22 cellular contexts compared by ENCODE assay signal in the genomic region with DNA sequence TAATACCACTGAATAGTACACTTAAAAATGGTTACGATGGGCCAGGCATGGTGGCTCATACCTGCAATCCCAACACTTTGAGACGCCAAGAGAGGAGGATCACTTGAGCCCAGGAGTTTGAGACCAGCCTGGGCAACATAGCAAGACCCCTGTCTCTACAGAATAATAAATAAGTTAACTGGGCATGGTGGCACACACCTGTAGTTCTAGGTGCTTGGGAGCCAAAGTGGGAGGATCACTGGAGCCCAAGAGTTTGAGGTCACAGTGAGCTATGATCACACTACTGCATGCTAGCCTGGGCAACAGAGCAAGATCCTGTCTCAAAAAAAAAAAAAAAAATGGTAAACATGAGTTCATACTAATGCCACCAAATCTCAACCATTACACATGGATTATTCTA.
DNase-seq lines count a peak whose midpoint lies in the region; ATAC-seq, FAIRE-seq and TF ChIP-seq lines count a peak whose summit lies in the region.
"Had no signal": no experiment of that assay in that cellular context is flagged by ENCODE, and none has a peak within 500 bp of the region (broad histone marks: within the 10 kb centered on the region; RNA-seq: fewer than 3 reads in every experiment).

No MANE protein-coding gene starts in this region.

- H3K4me1 Mint-ChIP-seq in activated T-cell treated with anti-CD3 and anti-CD28 coated beads, Interleukin-2, amount 50 U/mL, for 24 hours (ENCODE audit: low read depth), result peaks cover 80% of the 10 kb centered on the region
- H3K4me1 Mint-ChIP-seq in activated T-cell treated with anti-CD3 and anti-CD28 coated beads, Interleukin-2, amount 50 U/mL, for 72 hours (ENCODE audit: low read depth), result peaks cover 91% of the 10 kb centered on the region
- H3K4me1 Mint-ChIP-seq in CD4-positive, alpha-beta T cell (ENCODE audit: low read depth), result peaks cover 79% of the 10 kb centered on the region
- H3K4me1 Mint-ChIP-seq in H9, result no peaks in the 10 kb centered on the region

- 0% methylated on average over 2 of the region's 2 CpGs for WGBS in K562 (ENCODE audit: insufficient coverage, low coverage, missing lambda C conversion rate)
- WGBS in H9 (ENCODE audit: extremely low coverage, insufficient read length, low lambda C conversion rate), result no CpG with 5 or more reads among the region's 2 CpGs

- H2BK20ac ChIP-seq in H9 (ENCODE audit: low read depth, low read length, poor library complexity, severe bottlenecking), result no peak overlapping the region

- H3K4me2 ChIP-seq in K562 (ENCODE audit: insufficient read depth, low read length) (no peak overlapping the region), H9 (ENCODE audit: insufficient read depth, insufficient read length, low read length) (no peak overlapping the region)

- intact Hi-C loops in CD4-positive, alpha-beta T cell (cut with DNase I, micrococcal nuclease), result no loop called here
- intact Hi-C loops in K562 (cut with micrococcal nuclease), result no loop called here

- POLR2A ChIA-PET in CD4-positive, alpha-beta T cell (lab: Charles Lee), result interaction anchor here (1.0 kb wide), 1 partner anchor 129 kb away, joined by 3 read pairs; a partner anchor contains a TSS
- POLR2A ChIA-PET in K562 (lab: Yijun Ruan, JAX), result interaction anchor here (1.8 kb wide), 1 partner anchor 7 kb away, joined by 5 read pairs; no protein-coding TSS in a partner anchor

- peaks cover 92% of the 10 kb centered on the region for H3K36me3 Mint-ChIP-seq in activated T-cell treated with anti-CD3 and anti-CD28 coated beads, Interleukin-2, amount 50 U/mL, for 24 hours (ENCODE audit: low read depth)
- H3K36me3 Mint-ChIP-seq in activated T-cell treated with anti-CD3 and anti-CD28 coated beads, Interleukin-2, amount 50 U/mL, for 72 hours (ENCODE audit: insufficient read depth in 2 of 2), result peaks cover 15 to 37% of the 10 kb centered on the region in 2 donors
- H3K36me3 Mint-ChIP-seq in CD4-positive, alpha-beta T cell (ENCODE audit: low read depth), result no peaks in the 10 kb centered on the region
- H3K36me3 Mint-ChIP-seq in H9 (ENCODE audit: insufficient read depth in 1 of 3, low read depth in 3 of 3), result no peaks in the 10 kb centered on the region

- H3K27ac Mint-ChIP-seq in activated T-cell treated with anti-CD3 and anti-CD28 coated beads, Interleukin-2, amount 50 U/mL, for 24 hours, result peak overlapping the region; percentile 49
- no peak overlapping the region for H3K27ac Mint-ChIP-seq in activated T-cell treated with anti-CD3 and anti-CD28 coated beads, Interleukin-2, amount 50 U/mL, for 72 hours
- H3K27ac Mint-ChIP-seq in CD4-positive, alpha-beta T cell, result peak overlapping the region; percentile 32
- H3K27ac Mint-ChIP-seq in H9, result no peak overlapping the region
- H3K27ac Mint-ChIP-seq: B cell, IgD-negative memory B cell had no signal

- no peak overlapping the region for H3K56ac ChIP-seq in H9 (ENCODE audit: insufficient read length, low read depth, low read length)

- no peak for DNase-seq in activated T-cell treated with anti-CD3 and anti-CD28 coated beads, Interleukin-2, amount 50 U/mL, for 24 hours
- no peak for DNase-seq in activated T-cell treated with anti-CD3 and anti-CD28 coated beads, Interleukin-2, amount 50 U/mL, for 72 hours
- no peak for DNase-seq in CD4-positive, alpha-beta T cell
- DNase-seq in K562 (ENCODE audit: extremely low read depth in 1 of 4, low spot score in 3 of 4), result no peak
- no peak for DNase-seq in omental fat pad (ENCODE audit: low spot score)
- DNase-seq in H9, result no peak
- DNase-seq: Calu3, DMS79 treated with DMSO at 0.1 percent for 48 hours, GF-D8, GOT3, HCEC 1CT, NCI-H1048, NCI-H1417, NCI-H1694, NCI-H2029 treated with DMSO at 0.1 percent for 48 hours, NCI-H446 treated with DMSO at 0.1 percent for 48 hours, NCI-H526 treated with DMSO at 0.1 percent for 48 hours had no signal

- no peak for TF ChIP-seq RAD21 in K562 (CRISPR knock-in tag; conservative IDR thresholded peaks at IDR 0.05 in 1 of 2, IDR thresholded peaks at IDR 0.05 in 1 of 2)

- no peak overlapping the region for H3T11ph ChIP-seq in H9 (ENCODE audit: low read length)

- H3K27me3 Mint-ChIP-seq in activated T-cell treated with anti-CD3 and anti-CD28 coated beads, Interleukin-2, amount 50 U/mL, for 24 hours, result no peaks in the 10 kb centered on the region
- no peaks in the 10 kb centered on the region for H3K27me3 Mint-ChIP-seq in activated T-cell treated with anti-CD3 and anti-CD28 coated beads, Interleukin-2, amount 50 U/mL, for 72 hours (ENCODE audit: low read depth)
- no peaks in the 10 kb centered on the region for H3K27me3 Mint-ChIP-seq in CD4-positive, alpha-beta T cell
- H3K27me3 Mint-ChIP-seq in H9 (ENCODE audit: low read depth), result peaks cover 31% of the 10 kb centered on the region
- H3K27me3 Mint-ChIP-seq: B cell had no signal

- no peak overlapping the region for H2BK12ac ChIP-seq in H9 (ENCODE audit: insufficient read length, low read depth, low read length)

- no peak overlapping the region for H2BK5ac ChIP-seq in H9 (ENCODE audit: insufficient read length, low read length)

- H3K79me2 ChIP-seq in K562 (ENCODE audit: control insufficient read depth, insufficient read depth, low read length), result no peaks in the 10 kb centered on the region
- H3K79me2 ChIP-seq in H9 (ENCODE audit: insufficient read depth, low read length), result no peaks in the 10 kb centered on the region

- H4K5ac ChIP-seq in H9 (ENCODE audit: insufficient read length, low read depth, low read length), result no peak overlapping the region

- TF ChIP-seq POLR2A in K562 (conservative IDR thresholded peaks at IDR 0.05), result no peak

- no peak overlapping the region for H2AFZ ChIP-seq in K562 (ENCODE audit: low read depth, low read length)
- H2AFZ ChIP-seq in H9 (ENCODE audit: low read length), result no peak overlapping the region

- H4K8ac ChIP-seq in H9 (replicated peaks; ENCODE audit: insufficient read length, low read depth, low read length), result no peak overlapping the region

- H3K36me3 ChIP-seq in K562 (ENCODE audit: control insufficient read depth, insufficient read depth, low read length), result no peaks in the 10 kb centered on the region

- no TSS peak for BruUV-seq in K562 (replicated peaks; lab: Mats Ljungman, UMichigan)

- no peaks in the 10 kb centered on the region for H3K27me3 ChIP-seq in CD4-positive, alpha-beta T cell (ENCODE audit: control insufficient read depth, insufficient read depth, low read length)
- peaks cover 26 to 57% of the 10 kb centered on the region in 2 experiments; a peak in 4 of 5 replicates for H3K27me3 ChIP-seq in K562 (ENCODE audit: control insufficient read depth in 2 of 2, insufficient read depth in 2 of 2, low read length in 2 of 2)
- no peaks in the 10 kb centered on the region for H3K27me3 ChIP-seq in H9 (ENCODE audit: insufficient read depth, low read length)

- no peak overlapping the region for H3K14ac ChIP-seq in H9 (ENCODE audit: insufficient read depth, low read length)

- H3K4me1 ChIP-seq in K562 (replicated peaks in 1 of 2; ENCODE audit: control insufficient read depth in 2 of 2, insufficient read depth in 2 of 2, low read length in 2 of 2), result no peaks in the 10 kb centered on the region
- H3K4me1 ChIP-seq in H9 (ENCODE audit: insufficient read depth, low read length), result no peaks in the 10 kb centered on the region

- no peak for FAIRE-seq in K562 (lab: Jason Lieb, UNC)

- no peaks in the 10 kb centered on the region for H3K9me3 Mint-ChIP-seq in activated T-cell treated with anti-CD3 and anti-CD28 coated beads, Interleukin-2, amount 50 U/mL, for 24 hours
- no peaks in the 10 kb centered on the region for H3K9me3 Mint-ChIP-seq in activated T-cell treated with anti-CD3 and anti-CD28 coated beads, Interleukin-2, amount 50 U/mL, for 72 hours
- H3K9me3 Mint-ChIP-seq in CD4-positive, alpha-beta T cell, result no peaks in the 10 kb centered on the region
- H3K9me3 Mint-ChIP-seq in H9, result no peaks in the 10 kb centered on the region
- H3K9me3 Mint-ChIP-seq: IgD-negative memory B cell had no signal

- H4K20me1 ChIP-seq in K562 (replicated peaks; ENCODE audit: control insufficient read depth, insufficient read depth, low read length) (peaks cover 5% of the 10 kb centered on the region; the same call in 1 of the 2 replicates), H9 (ENCODE audit: control insufficient read depth, insufficient read depth, insufficient read length) (no peaks in the 10 kb centered on the region)

- CTCF ChIA-PET in CD4-positive, alpha-beta T cell (lab: Charles Lee), result interaction anchor here (0.7 kb wide), 1 partner anchor 9 kb away, joined by 4 read pairs; no protein-coding TSS in a partner anchor
- CTCF ChIA-PET in K562 (lab: Yijun Ruan, JAX; ENCODE audit: low intra/inter-chr PET ratio), result no interaction called here

- H2AK5ac ChIP-seq in H9 (ENCODE audit: insufficient read length, low read length), result no peak overlapping the region

- H3K79me1 ChIP-seq in H9 (ENCODE audit: insufficient read depth, low read depth, low read length, poor library complexity, severe bottlenecking), result no peaks in the 10 kb centered on the region

- no peak for ATAC-seq in activated T-cell treated with anti-CD3 and anti-CD28 coated beads, Interleukin-2, amount 50 U/mL, for 72 hours (replicated peaks in 1 of 2)
- no peak for ATAC-seq in CD4-positive, alpha-beta T cell (ENCODE audit: poor library complexity)
- ATAC-seq in K562 (no peak), omental fat pad (ENCODE audit: low FRiP score) (no peak)

- no peaks in the 10 kb centered on the region for H3K23me2 ChIP-seq in H9 (ENCODE audit: insufficient read length, low read depth, low read length, poor library complexity, severe bottlenecking)

- H3K27ac ChIP-seq in 22Rv1, result peak overlapping the region; percentile 85
- no peak overlapping the region for H3K27ac ChIP-seq in CD4-positive, alpha-beta T cell (ENCODE audit: low read depth, low read length)
- H3K27ac ChIP-seq in K562 (ENCODE audit: extremely low read depth, low read depth, low read length), result no peak overlapping the region
- H3K27ac ChIP-seq in H9 (ENCODE audit: insufficient read length, low read depth, low read length), result no peak overlapping the region
- H3K27ac ChIP-seq: HL-60, RWPE1 had no signal

- H3K9ac ChIP-seq in K562 (ENCODE audit: insufficient read depth in 1 of 2, low read depth in 2 of 2, low read length in 2 of 2) (no peak overlapping the region), H9 (ENCODE audit: extremely low read depth, insufficient read length, low read length) (no peak overlapping the region)

- no peak overlapping the region for H3K4me3 Mint-ChIP-seq in activated T-cell treated with anti-CD3 and anti-CD28 coated beads, Interleukin-2, amount 50 U/mL, for 24 hours
- no peak overlapping the region for H3K4me3 Mint-ChIP-seq in activated T-cell treated with anti-CD3 and anti-CD28 coated beads, Interleukin-2, amount 50 U/mL, for 72 hours
- H3K4me3 Mint-ChIP-seq in CD4-positive, alpha-beta T cell, result no peak overlapping the region
- H3K4me3 Mint-ChIP-seq in H9, result no peak overlapping the region; a peak in 1 of 5 replicates
- H3K4me3 Mint-ChIP-seq: B cell, IgD-negative memory B cell had no signal

- H2BK15ac ChIP-seq in H9 (ENCODE audit: low read depth, low read length), result no peak overlapping the region

- no peak overlapping the region for H3K4ac ChIP-seq in H9 (ENCODE audit: low read depth, low read length)

- TF ChIP-seq EP300 in K562 (IDR thresholded peaks at IDR 0.05; ENCODE audit: low read length), result no peak

- H3K18ac ChIP-seq in H9 (ENCODE audit: insufficient read length, low read depth, low read length), result no peak overlapping the region

- in situ Hi-C loops in K562 (cut with MboI), result no loop called here

- no peak for TF ChIP-seq CTCF in 22Rv1 (IDR thresholded peaks at IDR 0.05)
- no peak for TF ChIP-seq CTCF in CD4-positive, alpha-beta T cell (IDR thresholded peaks at IDR 0.05)
- TF ChIP-seq CTCF in K562 (IDR thresholded peaks at IDR 0.05 in 2 of 3, conservative IDR thresholded peaks at IDR 0.05 in 1 of 3; ENCODE audit: insufficient read depth in 2 of 3, low read depth in 1 of 3, low read length in 3 of 3), result no peak
- no peak for TF ChIP-seq CTCF in omental fat pad (IDR thresholded peaks at IDR 0.05)
- TF ChIP-seq CTCF in H9 (conservative IDR thresholded peaks at IDR 0.05), result no peak

- no peak overlapping the region for H3K4me3 ChIP-seq in K562

- no peak overlapping the region for H2BK120ac ChIP-seq in H9 (ENCODE audit: low read depth, low read length, poor library complexity, severe bottlenecking)

- no peak overlapping the region for H3K23ac ChIP-seq in H9 (ENCODE audit: insufficient read length, low read depth, low read length)

- no peaks in the 10 kb centered on the region for H3K9me3 ChIP-seq in CD4-positive, alpha-beta T cell (ENCODE audit: control insufficient read depth, low read length)
- H3K9me3 ChIP-seq in K562 (replicated peaks; ENCODE audit: control insufficient read depth, insufficient read depth, low read depth, low read length), result no peaks in the 10 kb centered on the region
- H3K9me3 ChIP-seq in H9 (ENCODE audit: control insufficient read depth, low read depth, low read length), result no peaks in the 10 kb centered on the region

- no peaks in the 10 kb centered on the region for H3K9me1 ChIP-seq in K562 (ENCODE audit: control insufficient read depth, insufficient read depth, low read length)

- H4K91ac ChIP-seq in H9 (ENCODE audit: insufficient read length, low read depth, low read length), result no peak overlapping the region

Comparison
In these comparisons a context has a peak if more than half of its experiments do, and no peak if none do; other contexts are left out.
1. H3K27ac Mint-ChIP-seq: peak in activated T-cell treated with anti-CD3 and anti-CD28 coated beads, Interleukin-2, amount 50 U/mL, for 24 hours (single experiment) and CD4-positive, alpha-beta T cell (single experiment); none in activated T-cell treated with anti-CD3 and anti-CD28 coated beads, Interleukin-2, amount 50 U/mL, for 72 hours (single experiment) and H9 (0 of 3).